In the genomic region with DNA sequence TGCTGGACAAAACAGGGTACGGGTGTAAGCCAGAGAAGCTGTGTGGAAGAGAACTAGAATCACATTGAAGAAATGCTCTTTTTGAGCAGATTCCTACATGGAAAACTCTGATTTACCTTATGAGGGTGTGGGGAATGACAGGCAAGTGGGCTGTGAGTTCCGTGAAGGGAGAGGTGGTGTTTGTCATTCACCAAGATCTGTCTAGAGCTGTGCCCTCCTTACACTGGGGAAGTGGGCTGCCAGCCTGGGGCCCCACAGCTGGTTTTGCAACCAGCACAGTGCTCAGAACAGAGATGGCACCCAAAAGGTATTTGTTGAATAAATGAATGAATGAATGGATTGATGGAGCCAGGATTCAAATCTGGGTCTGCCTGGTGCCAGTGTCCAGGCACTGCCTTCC, we compare ENCODE assay signal across 32 cellular contexts.
"Had no signal": no experiment of that assay in that cellular context is flagged by ENCODE, and none has a peak within 500 bp of the region (broad histone marks: within the 10 kb centered on the region; RNA-seq: fewer than 3 reads in every experiment).

No MANE protein-coding gene starts in this region.

- H3K27me3 Mint-ChIP-seq: activated B cell treated with CpG ODN at 0.5 μM for 24 hours; activated CD4-positive, alpha-beta memory T cell treated with anti-CD3 and anti-CD28 coated beads for 36 hours; activated naive CD4-positive, alpha-beta T cell treated with anti-CD3 and anti-CD28 coated beads, Interleukin-2, amount 50 U/mL, for 24 hours; activated naive CD8-positive, alpha-beta T cell treated with anti-CD3 and anti-CD28 coated beads, Interleukin-2, amount 10 ng/mL, durations not matched to agents 7 days and 5 days; central memory CD8-positive, alpha-beta T cell had no signal

- H3K36me3 Mint-ChIP-seq: activated CD4-positive, alpha-beta memory T cell treated with anti-CD3 and anti-CD28 coated beads for 36 hours; activated naive CD8-positive, alpha-beta T cell treated with anti-CD3 and anti-CD28 coated beads, Interleukin-2, amount 10 ng/mL, durations not matched to agents 7 days and 5 days had no signal

- H3K4me1 Mint-ChIP-seq: activated B cell treated with CpG ODN at 0.5 μM for 24 hours; activated naive CD8-positive, alpha-beta T cell treated with anti-CD3 and anti-CD28 coated beads, Interleukin-2, amount 10 ng/mL, durations not matched to agents 7 days and 5 days; central memory CD8-positive, alpha-beta T cell had no signal

- H3K27ac ChIP-seq: body of pancreas, breast epithelium, Peyer's patch, SJSA1 had no signal

- ATAC-seq: body of pancreas, K562, PC-3 had no signal

- H3K4me3 Mint-ChIP-seq: activated B cell treated with CpG ODN at 0.5 μM for 24 hours; activated CD4-positive, alpha-beta memory T cell treated with anti-CD3 and anti-CD28 coated beads for 36 hours; activated naive CD4-positive, alpha-beta T cell treated with anti-CD3 and anti-CD28 coated beads, Interleukin-2, amount 50 U/mL, for 24 hours; activated naive CD8-positive, alpha-beta T cell treated with anti-CD3 and anti-CD28 coated beads, Interleukin-2, amount 10 ng/mL, durations not matched to agents 7 days and 5 days; central memory CD8-positive, alpha-beta T cell; T-helper 1 cell treated with Interleukin-12 subunit alpha and Interleukin-12 subunit beta and Interleukin-4 antibody, amounts not matched to agents 30 μg/mL and 1 μg/mL, for 36 hours; T-helper 2 cell treated with Interferon-gamma antibody and Interleukin-4, amounts not matched to agents 5 μg/mL and 100 μg/mL, for 36 hours had no signal

- DNase-seq: activated B cell treated with CpG ODN at 0.5 μM for 24 hours; activated CD4-positive, alpha-beta memory T cell treated with anti-CD3 and anti-CD28 coated beads for 36 hours; activated CD4-positive, alpha-beta T cell treated with anti-CD3 and anti-CD28 coated beads for 4 hours; activated CD4-positive, alpha-beta T cell treated with anti-CD3 and anti-CD28 coated beads, Interleukin-2, amount 50 U/mL, for 1 hour; activated CD4-positive, CD25-positive, alpha-beta regulatory T cell treated with anti-CD3 and anti-CD28 coated beads, Interleukin-2, amount 50 U/mL, for 72 hours; activated gamma-delta T cell; activated naive CD4-positive, alpha-beta T cell treated with Interleukin-2 at 50 U/mL for 16 hours; activated naive CD8-positive, alpha-beta T cell treated with anti-CD3 and anti-CD28 coated beads, Interleukin-2, amount 10 ng/mL, durations not matched to agents 7 days and 5 days; activated T-cell treated with anti-CD3 and anti-CD28 coated beads, Interleukin-2, amount 50 U/mL, for 1 hour; amygdala; body of pancreas; NCI-H1092 treated with DMSO at 0.1 percent for 48 hours; NCI-H146; NCI-H2081; NCI-H2171 treated with DMSO at 0.1 percent for 48 hours; NCI-H226; NCI-H446 treated with DMSO at 0.1 percent for 48 hours; NCI-H524; NK-92 treated with Interleukin-12 subunit alpha and Interleukin-12 subunit beta, amount 100 ng/mL, for 24 hours; PC-3; Peyer's patch; RPMI8226; SHP77 treated with DMSO at 0.1 percent for 48 hours; SK-N-SH had no signal

- H3K27ac Mint-ChIP-seq: activated B cell treated with CpG ODN at 0.5 μM for 24 hours; activated CD4-positive, alpha-beta memory T cell treated with anti-CD3 and anti-CD28 coated beads for 36 hours; activated naive CD4-positive, alpha-beta T cell treated with anti-CD3 and anti-CD28 coated beads, Interleukin-2, amount 50 U/mL, for 24 hours; activated naive CD8-positive, alpha-beta T cell treated with anti-CD3 and anti-CD28 coated beads, Interleukin-2, amount 10 ng/mL, durations not matched to agents 7 days and 5 days; activated T-helper 2 cell treated with anti-CD3 and anti-CD28 coated beads, Interferon-gamma antibody, Interleukin-2, Interleukin-4, amounts not matched to agents 10 μg/mL and 5 μg/mL and 100 μg/mL, durations not matched to agents 14 hours and 24 hours and 36 hours; T-helper 1 cell treated with Interleukin-12 subunit alpha and Interleukin-12 subunit beta and Interleukin-4 antibody, amounts not matched to agents 30 μg/mL and 1 μg/mL, for 36 hours; T-helper 2 cell treated with Interferon-gamma antibody and Interleukin-4, amounts not matched to agents 5 μg/mL and 100 μg/mL, for 36 hours had no signal

- H3K9me3 Mint-ChIP-seq: activated B cell treated with CpG ODN at 0.5 μM for 24 hours; activated CD4-positive, alpha-beta memory T cell treated with anti-CD3 and anti-CD28 coated beads for 36 hours; activated naive CD4-positive, alpha-beta T cell treated with anti-CD3 and anti-CD28 coated beads, Interleukin-2, amount 50 U/mL, for 24 hours; activated naive CD8-positive, alpha-beta T cell treated with anti-CD3 and anti-CD28 coated beads, Interleukin-2, amount 10 ng/mL, durations not matched to agents 7 days and 5 days; activated T-helper 2 cell treated with anti-CD3 and anti-CD28 coated beads, Interferon-gamma antibody, Interleukin-2, Interleukin-4, amounts not matched to agents 10 μg/mL and 5 μg/mL and 100 μg/mL, durations not matched to agents 14 hours and 24 hours and 36 hours; central memory CD8-positive, alpha-beta T cell; T-helper 1 cell treated with Interleukin-12 subunit alpha and Interleukin-12 subunit beta and Interleukin-4 antibody, amounts not matched to agents 30 μg/mL and 1 μg/mL, for 36 hours; T-helper 2 cell treated with Interferon-gamma antibody and Interleukin-4, amounts not matched to agents 5 μg/mL and 100 μg/mL, for 36 hours had no signal
